In genomic region chr7:25877802-25878789, GRCh38 we compare ENCODE assay signal across 17 cellular contexts.
DNase-seq lines count a peak whose midpoint lies in the region; ATAC-seq and TF ChIP-seq lines count a peak whose summit lies in the region.
"Had no signal": no experiment of that assay in that cellular context is flagged by ENCODE, and none has a peak within 500 bp of the region (broad histone marks: within the 10 kb centered on the region; RNA-seq: fewer than 3 reads in every experiment).

No MANE protein-coding gene starts in this region.

- CTCF ChIA-PET in activated CD4-positive, alpha-beta memory T cell treated with anti-CD3 and anti-CD28 coated beads for 36 hours (lab: Charles Lee), result interaction anchor here (1.0 to 1.4 kb wide), 2 partner anchors 15 to 19 kb away, joined by 3 to 6 read pairs; no protein-coding TSS in a partner anchor

- H3K4me3 Mint-ChIP-seq in activated CD4-positive, alpha-beta memory T cell treated with anti-CD3 and anti-CD28 coated beads for 36 hours, result no peak overlapping the region
- H3K4me3 Mint-ChIP-seq: activated CD4-positive, alpha-beta T cell treated with anti-CD3 and anti-CD28 coated beads, Interleukin-2, amount 10 ng/mL, durations not matched to agents 7 days and 5 days; activated T-cell treated with anti-CD3 and anti-CD28 coated beads, Interleukin-2, amount 50 U/mL, for 72 hours; natural killer cell treated with Interleukin-12 subunit alpha and Interleukin-12 subunit beta and Interleukin-15 and Interleukin-18, amount 100 ng/mL, for 72 hours had no signal

- H3K27me3 ChIP-seq in BLaER1, result no peaks in the 10 kb centered on the region
- H3K27me3 ChIP-seq: colonic mucosa, Peyer's patch had no signal

- no peak overlapping the region for H3K27ac ChIP-seq in BLaER1
- H3K27ac ChIP-seq: colonic mucosa, Peyer's patch had no signal

- H3K4me1 ChIP-seq in BLaER1 (peaks cover 12% of the 10 kb centered on the region), mucosa of descending colon (ENCODE audit: low read depth) (no peaks in the 10 kb centered on the region)
- H3K4me1 ChIP-seq: colonic mucosa, Peyer's patch had no signal

- H3K36me3 ChIP-seq in BLaER1 (no peaks in the 10 kb centered on the region), mucosa of descending colon (ENCODE audit: low read depth) (no peaks in the 10 kb centered on the region)
- H3K36me3 ChIP-seq: colonic mucosa, Peyer's patch had no signal

- H3K9me3 Mint-ChIP-seq in activated CD4-positive, alpha-beta memory T cell treated with anti-CD3 and anti-CD28 coated beads for 36 hours, result peaks cover 2% of the 10 kb centered on the region
- H3K9me3 Mint-ChIP-seq: activated CD4-positive, alpha-beta T cell treated with anti-CD3 and anti-CD28 coated beads, Interleukin-2, amount 10 ng/mL, durations not matched to agents 7 days and 5 days; natural killer cell treated with Interleukin-12 subunit alpha and Interleukin-12 subunit beta and Interleukin-15 and Interleukin-18, amount 100 ng/mL, for 72 hours had no signal

- POLR2A ChIA-PET in activated CD4-positive, alpha-beta memory T cell treated with anti-CD3 and anti-CD28 coated beads for 36 hours (lab: Charles Lee), result no interaction called here

- DNase-seq in NCI-H446 treated with DMSO at 0.1 percent for 48 hours (lab: John Stamatoyannopoulos, UW), result peak; percentile 69
- no peak for DNase-seq in mucosa of descending colon
- DNase-seq in activated CD4-positive, alpha-beta memory T cell treated with anti-CD3 and anti-CD28 coated beads for 36 hours, result no peak
- no peak for DNase-seq in DMS114 treated with DMSO at 0.1 percent for 48 hours (lab: John Stamatoyannopoulos, UW; ENCODE audit: unreplicated experiment)
- DNase-seq in pons (ENCODE audit: low spot score), result no peak
- DNase-seq: ACHN; activated CD4-positive, alpha-beta T cell treated with anti-CD3 and anti-CD28 coated beads, Interleukin-2, amount 10 ng/mL, durations not matched to agents 7 days and 5 days; activated T-cell treated with anti-CD3 and anti-CD28 coated beads, Interleukin-2, amount 50 U/mL, for 72 hours; colonic mucosa; hypothalamus; NCI-H1105 treated with DMSO at 0.1 percent for 48 hours; NCI-H226; Peyer's patch had no signal

- ATAC-seq in GM19372 (IDR thresholded peaks at IDR 0.05; ENCODE audit: low read depth, unreplicated experiment), result peak; percentile 80
- peak; percentile 82 for ATAC-seq in HG03095 (IDR thresholded peaks at IDR 0.05; ENCODE audit: unreplicated experiment)
- ATAC-seq in mucosa of descending colon, result no peak
- ATAC-seq: activated T-cell treated with anti-CD3 and anti-CD28 coated beads, Interleukin-2, amount 50 U/mL, for 72 hours; natural killer cell treated with Interleukin-12 subunit alpha and Interleukin-12 subunit beta and Interleukin-15 and Interleukin-18, amount 100 ng/mL, for 72 hours had no signal

- no peak for TF ChIP-seq CTCF in mucosa of descending colon (IDR thresholded peaks at IDR 0.05)

- peak overlapping the region; percentile 35 for H3K4me2 ChIP-seq in BLaER1

- no peaks in the 10 kb centered on the region for H3K4me1 Mint-ChIP-seq in activated CD4-positive, alpha-beta memory T cell treated with anti-CD3 and anti-CD28 coated beads for 36 hours (ENCODE audit: low read depth)
- H3K4me1 Mint-ChIP-seq: activated CD4-positive, alpha-beta T cell treated with anti-CD3 and anti-CD28 coated beads, Interleukin-2, amount 10 ng/mL, durations not matched to agents 7 days and 5 days had no signal

- H3K9me3 ChIP-seq in BLaER1 (no peaks in the 10 kb centered on the region), mucosa of descending colon (no peaks in the 10 kb centered on the region)
- H3K9me3 ChIP-seq: colonic mucosa, Peyer's patch had no signal

- H3K36me3 Mint-ChIP-seq in activated CD4-positive, alpha-beta memory T cell treated with anti-CD3 and anti-CD28 coated beads for 36 hours, result no peaks in the 10 kb centered on the region
- H3K36me3 Mint-ChIP-seq: natural killer cell treated with Interleukin-12 subunit alpha and Interleukin-12 subunit beta and Interleukin-15 and Interleukin-18, amount 100 ng/mL, for 72 hours had no signal

- no peak overlapping the region for H3K9ac ChIP-seq in BLaER1

- H3K27me3 Mint-ChIP-seq in activated CD4-positive, alpha-beta memory T cell treated with anti-CD3 and anti-CD28 coated beads for 36 hours, result peaks cover 26% of the 10 kb centered on the region

- H3K4me3 ChIP-seq in BLaER1, result no peak overlapping the region
- H3K4me3 ChIP-seq in mucosa of descending colon, result no peak overlapping the region
- H3K4me3 ChIP-seq: colonic mucosa, Peyer's patch had no signal

- no peak overlapping the region for H3K27ac Mint-ChIP-seq in activated CD4-positive, alpha-beta memory T cell treated with anti-CD3 and anti-CD28 coated beads for 36 hours
- H3K27ac Mint-ChIP-seq: activated CD4-positive, alpha-beta T cell treated with anti-CD3 and anti-CD28 coated beads, Interleukin-2, amount 10 ng/mL, durations not matched to agents 7 days and 5 days; activated T-cell treated with anti-CD3 and anti-CD28 coated beads, Interleukin-2, amount 50 U/mL, for 72 hours; natural killer cell treated with Interleukin-12 subunit alpha and Interleukin-12 subunit beta and Interleukin-15 and Interleukin-18, amount 100 ng/mL, for 72 hours had no signal

- H4K20me1 ChIP-seq in BLaER1, result no peaks in the 10 kb centered on the region

- intact Hi-C loops in mucosa of descending colon (cut with DNase I, micrococcal nuclease), result no loop called here
- intact Hi-C loops in activated CD4-positive, alpha-beta memory T cell treated with anti-CD3 and anti-CD28 coated beads for 36 hours (cut with micrococcal nuclease), result no loop called here
